Comparison of ENCODE assay signal across 9 cellular contexts in the genomic region with DNA sequence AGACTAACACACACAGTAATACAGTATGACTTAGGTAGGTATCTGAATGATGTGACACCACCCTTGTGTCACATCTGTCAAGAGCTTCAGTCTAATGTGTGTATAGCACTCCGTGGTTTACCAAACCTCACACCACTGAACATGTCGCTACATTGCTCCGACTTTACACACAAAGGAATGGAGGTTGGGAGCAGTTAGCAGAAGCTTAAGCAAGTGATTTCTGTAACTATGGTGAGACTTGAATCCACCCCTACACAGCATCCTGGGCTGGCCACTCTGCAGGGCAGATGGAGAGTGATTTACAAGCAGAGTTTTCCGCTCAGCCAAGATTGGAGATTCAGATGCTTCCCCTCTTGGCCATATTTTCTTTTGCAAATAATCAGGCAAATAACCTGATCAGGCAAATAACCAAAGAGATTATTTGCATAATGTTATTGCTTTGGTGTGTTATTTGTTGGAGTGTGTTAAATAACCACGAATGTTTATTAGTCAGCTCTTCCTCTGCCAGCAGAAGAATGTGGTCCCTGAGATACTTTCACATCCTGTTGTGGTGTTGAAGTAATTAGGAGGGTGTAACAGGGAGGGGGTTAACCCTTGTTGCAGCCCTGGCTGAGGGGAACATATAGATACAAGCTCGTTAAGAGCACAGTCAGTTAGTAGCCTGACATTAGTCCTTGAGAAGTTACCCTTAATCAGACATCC.
DNase-seq lines count a peak whose midpoint lies in the region; ATAC-seq and TF ChIP-seq lines count a peak whose summit lies in the region.
"Had no signal": no experiment of that assay in that cellular context is flagged by ENCODE, and none has a peak within 500 bp of the region (broad histone marks: within the 10 kb centered on the region; RNA-seq: fewer than 3 reads in every experiment).

No MANE protein-coding gene starts in this region.

- peak; percentile 67 to 70 for ATAC-seq in left cardiac atrium
- ATAC-seq in HG02840 (IDR thresholded peaks at IDR 0.05; ENCODE audit: low FRiP score, unreplicated experiment): peak; percentile 94

- H3K27me3 ChIP-seq in left ventricle myocardium inferior (ENCODE audit: low read depth): no peaks in the 10 kb centered on the region
- no peaks in the 10 kb centered on the region for H3K27me3 ChIP-seq in brain microvascular endothelial cell (replicated peaks)

- intact Hi-C loops in left cardiac atrium (cut with DNase I) (no loop called here), left ventricle myocardium inferior (cut with micrococcal nuclease) (no loop called here)

- TF ChIP-seq CTCF in left ventricle myocardium inferior (IDR thresholded peaks at IDR 0.05; ENCODE audit: borderline replicate concordance) (no peak), brain microvascular endothelial cell (IDR thresholded peaks at IDR 0.05; ENCODE audit: low read depth, low read length, missing control alignments) (no peak)

- peaks cover 6% of the 10 kb centered on the region for H3K4me1 ChIP-seq in left ventricle myocardium inferior
- H3K4me1 ChIP-seq: parathyroid adenoma had no signal

- no peak for TF ChIP-seq POLR2A in erythroblast (IDR thresholded peaks at IDR 0.05; ENCODE audit: low read length)

- DNase-seq in left cardiac atrium (no peak), left ventricle myocardium inferior (no peak), NOMO-1 treated with dmso at 0.1 percent for 144 hours (lab: John Stamatoyannopoulos, UW; ENCODE audit: unreplicated experiment) (peak; percentile 87), iris pigment epithelial cell (ENCODE audit: low read depth) (peak; percentile 55), brain microvascular endothelial cell (no peak), DMS 273 treated with DMSO at 0.1 percent for 48 hours (lab: John Stamatoyannopoulos, UW) (no peak), erythroblast (lab: John Stamatoyannopoulos, UW) (no peak)

- no peaks in the 10 kb centered on the region for H3K36me3 ChIP-seq in left ventricle myocardium inferior
- H3K36me3 ChIP-seq in brain microvascular endothelial cell (replicated peaks): no peaks in the 10 kb centered on the region

- H3K9me3 ChIP-seq in left ventricle myocardium inferior (replicated peaks): no peaks in the 10 kb centered on the region

- no peak overlapping the region for H3K4me3 ChIP-seq in left ventricle myocardium inferior
- H3K4me3 ChIP-seq in brain microvascular endothelial cell (ENCODE audit: low read depth, low read length): no peak overlapping the region

- H3K27ac ChIP-seq in left ventricle myocardium inferior (replicated peaks): no peak overlapping the region
- no peak overlapping the region for H3K27ac ChIP-seq in brain microvascular endothelial cell
- H3K27ac ChIP-seq: parathyroid adenoma had no signal

- in situ Hi-C loops in brain microvascular endothelial cell (cut with HindIII; ENCODE audit: low pct_ligation_motif_present, low sequenced_read_pairs): no loop called here

Comparison
In these comparisons a context has a peak if more than half of its experiments do, and no peak if none do; other contexts are left out.
1. DNase-seq: peak in NOMO-1 treated with dmso at 0.1 percent for 144 hours (single experiment) and iris pigment epithelial cell (single experiment); none in left cardiac atrium (single experiment), left ventricle myocardium inferior (single experiment), brain microvascular endothelial cell (single experiment), DMS 273 treated with DMSO at 0.1 percent for 48 hours (single experiment) and erythroblast (0 of 2).